In genomic region chr4:12265554-12265953, GRCh38 we compare ENCODE assay signal across 33 cellular contexts.
DNase-seq lines count a peak whose midpoint lies in the region; ATAC-seq, FAIRE-seq and TF ChIP-seq lines count a peak whose summit lies in the region.
"Had no signal": no experiment of that assay in that cellular context is flagged by ENCODE, and none has a peak within 500 bp of the region (broad histone marks: within the 10 kb centered on the region; RNA-seq: fewer than 3 reads in every experiment).

No MANE protein-coding gene starts in this region.

- H3K27ac ChIP-seq in HepG2 (ENCODE audit: extremely low read length, insufficient read depth, low read length) (no peak overlapping the region), right lobe of liver (no peak overlapping the region), K562 (ENCODE audit: extremely low read depth, low read depth, low read length) (no peak overlapping the region)
- H3K27ac ChIP-seq: 22Rv1; A549; BLaER1; BLaER1 treated with 17β-estradiol and CSF1 and Interleukin-3, amounts not matched to agents 10 nM and 100 nM; C4-2B had no signal

- TF ChIP-seq RAD21 in HepG2 (CRISPR knock-in tag; IDR thresholded peaks at IDR 0.05) (no peak), K562 (CRISPR knock-in tag; conservative IDR thresholded peaks at IDR 0.05 in 1 of 2, IDR thresholded peaks at IDR 0.05 in 1 of 2) (no peak)

- H3K4me2 ChIP-seq in HepG2 (ENCODE audit: low read depth, low read length): no peak overlapping the region
- H3K4me2 ChIP-seq in K562 (ENCODE audit: insufficient read depth, low read length): no peak overlapping the region
- H3K4me2 ChIP-seq: A549; BLaER1; BLaER1 treated with 17β-estradiol and CSF1 and Interleukin-3, amounts not matched to agents 10 nM and 100 nM had no signal

- no peak for ATAC-seq in Right ventricle myocardium inferior
- ATAC-seq in left ventricle myocardium superior: no peak
- no peak for ATAC-seq in HepG2
- no peak for ATAC-seq in right lobe of liver
- ATAC-seq in K562: no peak
- ATAC-seq: A549; CD8-positive, alpha-beta T cell had no signal

- peaks cover 41% of the 10 kb centered on the region for H3K9me3 ChIP-seq in HepG2 (ENCODE audit: low read length)
- no peaks in the 10 kb centered on the region for H3K9me3 ChIP-seq in right lobe of liver
- no peaks in the 10 kb centered on the region for H3K9me3 ChIP-seq in K562 (replicated peaks; ENCODE audit: control insufficient read depth, insufficient read depth, low read depth, low read length)
- H3K9me3 ChIP-seq: A549; BE2C; BLaER1; BLaER1 treated with 17β-estradiol and CSF1 and Interleukin-3, amounts not matched to agents 10 nM and 100 nM; Caco-2 had no signal

- in situ Hi-C loops in HepG2 (cut with HindIII; ENCODE audit: extremely low pct_ligation_motif_present, low pct_unique_long_range_greater_than_20kb) (no loop called here), K562 (cut with MboI) (no loop called here)

- TF ChIP-seq POLR2A in HepG2 (IDR thresholded peaks at IDR 0.05; ENCODE audit: insufficient read depth in 1 of 2, low read depth in 2 of 2, low read length in 2 of 2) (no peak), right lobe of liver (IDR thresholded peaks at IDR 0.05) (no peak), K562 (conservative IDR thresholded peaks at IDR 0.05) (no peak), GM12892 (IDR thresholded peaks at IDR 0.05; ENCODE audit: low read depth, low read length) (no peak)

- H3K79me2 ChIP-seq in HepG2 (ENCODE audit: insufficient read depth, low read length) (no peaks in the 10 kb centered on the region), K562 (ENCODE audit: control insufficient read depth, insufficient read depth, low read length) (no peaks in the 10 kb centered on the region)

- H3K36me3 ChIP-seq in HepG2 (replicated peaks in 1 of 2; ENCODE audit: control insufficient read depth in 1 of 2, insufficient read depth in 2 of 2, low read length in 2 of 2) (no peaks in the 10 kb centered on the region), right lobe of liver (no peaks in the 10 kb centered on the region), K562 (ENCODE audit: control insufficient read depth, insufficient read depth, low read length) (no peaks in the 10 kb centered on the region)
- H3K36me3 ChIP-seq: BE2C; BLaER1; BLaER1 treated with 17β-estradiol and CSF1 and Interleukin-3, amounts not matched to agents 10 nM and 100 nM had no signal

- intact Hi-C loops in Right ventricle myocardium inferior (cut with DNase I): no loop called here
- intact Hi-C loops in left ventricle myocardium superior (cut with micrococcal nuclease): no loop called here
- intact Hi-C loops in HepG2 (cut with micrococcal nuclease; ENCODE audit: unreplicated experiment): no loop called here
- intact Hi-C loops in right lobe of liver (cut with DNase I): no loop called here
- intact Hi-C loops in K562 (cut with micrococcal nuclease): no loop called here

- POLR2A ChIA-PET in HepG2 (lab: Yijun Ruan, JAX): no interaction called here
- POLR2A ChIA-PET in K562 (lab: Yijun Ruan, JAX): no interaction called here

- CTCF ChIA-PET in HepG2 (lab: Yijun Ruan, JAX; ENCODE audit: low intra/inter-chr PET ratio, low total read pairs): no interaction called here
- CTCF ChIA-PET in K562 (lab: Yijun Ruan, JAX; ENCODE audit: low intra/inter-chr PET ratio): no interaction called here

- TF ChIP-seq CTCF in HepG2 (CRISPR knock-in tag; IDR thresholded peaks at IDR 0.05): no peak
- TF ChIP-seq CTCF in right lobe of liver (IDR thresholded peaks at IDR 0.05): no peak
- TF ChIP-seq CTCF in K562 (IDR thresholded peaks at IDR 0.05 in 2 of 3, conservative IDR thresholded peaks at IDR 0.05 in 1 of 3; ENCODE audit: insufficient read depth in 2 of 3, low read depth in 1 of 3, low read length in 3 of 3): no peak

- no peaks in the 10 kb centered on the region for H3K4me1 ChIP-seq in HepG2 (ENCODE audit: insufficient read depth, low read length)
- no peaks in the 10 kb centered on the region for H3K4me1 ChIP-seq in right lobe of liver
- H3K4me1 ChIP-seq in K562 (replicated peaks in 1 of 2; ENCODE audit: control insufficient read depth in 2 of 2, insufficient read depth in 2 of 2, low read length in 2 of 2): no peaks in the 10 kb centered on the region
- H3K4me1 ChIP-seq: A549; BE2C; BLaER1; BLaER1 treated with 17β-estradiol and CSF1 and Interleukin-3, amounts not matched to agents 10 nM and 100 nM; Caco-2 had no signal

- DNase-seq in Right ventricle myocardium inferior (ENCODE audit: missing footprints) (peak; percentile 1), left ventricle myocardium superior (no peak), HepG2 (ENCODE audit: low spot score) (no peak), right lobe of liver (no peak), K562 (ENCODE audit: extremely low read depth in 1 of 4, low spot score in 3 of 4) (no peak), GM12892 (ENCODE audit: insufficient read length) (no peak)
- DNase-seq: 8988T; ACHN; AML-193; BE2C; C1 segment of cervical spinal cord; Caco-2; Calu3; CD4-positive, alpha-beta memory T cell; CD4-positive, alpha-beta T cell; CD4-positive, CD25-positive, alpha-beta regulatory T cell; CD8-positive, alpha-beta memory T cell; CD8-positive, alpha-beta T cell; COR-L47; DMS 273 treated with DMSO at 0.1 percent for 48 hours; DMS153; DMS53; DMS79; DMS79 treated with DMSO at 0.1 percent for 48 hours; DND-41; EL had no signal

- no TSS peak for BruUV-seq in HepG2 (replicated peaks; lab: Mats Ljungman, UMichigan)
- BruUV-seq in K562 (replicated peaks; lab: Mats Ljungman, UMichigan): no TSS peak

- no peak overlapping the region for H3K9ac ChIP-seq in HepG2 (ENCODE audit: insufficient read depth, low read depth, low read length)
- H3K9ac ChIP-seq in K562 (ENCODE audit: insufficient read depth in 1 of 2, low read depth in 2 of 2, low read length in 2 of 2): no peak overlapping the region
- H3K9ac ChIP-seq: BLaER1; BLaER1 treated with 17β-estradiol and CSF1 and Interleukin-3, amounts not matched to agents 10 nM and 100 nM had no signal

- no peaks in the 10 kb centered on the region for H3K9me1 ChIP-seq in K562 (ENCODE audit: control insufficient read depth, insufficient read depth, low read length)

- H2AFZ ChIP-seq in HepG2 (ENCODE audit: low read length) (no peak overlapping the region), K562 (ENCODE audit: low read depth, low read length) (no peak overlapping the region)

- H4K20me1 ChIP-seq in HepG2 (ENCODE audit: insufficient read depth, low read length): no peaks in the 10 kb centered on the region
- H4K20me1 ChIP-seq in K562 (replicated peaks; ENCODE audit: control insufficient read depth, insufficient read depth, low read length): no peaks in the 10 kb centered on the region
- H4K20me1 ChIP-seq: BLaER1; BLaER1 treated with 17β-estradiol and CSF1 and Interleukin-3, amounts not matched to agents 10 nM and 100 nM had no signal

- no peaks in the 10 kb centered on the region for H3K27me3 ChIP-seq in HepG2 (ENCODE audit: control insufficient read depth in 1 of 2, insufficient read depth in 2 of 2, low read length in 2 of 2)
- H3K27me3 ChIP-seq in right lobe of liver: no peaks in the 10 kb centered on the region
- no peaks in the 10 kb centered on the region for H3K27me3 ChIP-seq in K562 (ENCODE audit: control insufficient read depth in 2 of 2, insufficient read depth in 2 of 2, low read length in 2 of 2)
- H3K27me3 ChIP-seq: BE2C; BLaER1; BLaER1 treated with 17β-estradiol and CSF1 and Interleukin-3, amounts not matched to agents 10 nM and 100 nM had no signal

- H3K4me3 ChIP-seq in HepG2 (replicated peaks in 1 of 3; ENCODE audit: insufficient read depth in 1 of 3, low read depth in 2 of 3, low read length in 3 of 3): no peak overlapping the region
- H3K4me3 ChIP-seq in right lobe of liver: no peak overlapping the region
- no peak overlapping the region for H3K4me3 ChIP-seq in K562
- H3K4me3 ChIP-seq: A549; BLaER1; BLaER1 treated with 17β-estradiol and CSF1 and Interleukin-3, amounts not matched to agents 10 nM and 100 nM had no signal

- TF ChIP-seq EP300 in HepG2 (IDR thresholded peaks at IDR 0.05; ENCODE audit: low read depth in 2 of 2, low read length in 2 of 2) (no peak), HepG2 (CRISPR knock-in tag; IDR thresholded peaks at IDR 0.05; ENCODE audit: borderline replicate concordance) (no peak), K562 (IDR thresholded peaks at IDR 0.05; ENCODE audit: low read length) (no peak)

- FAIRE-seq in HepG2 (lab: Jason Lieb, UNC) (no peak), K562 (lab: Jason Lieb, UNC) (no peak), GM12892 (lab: Jason Lieb, UNC) (no peak)
- FAIRE-seq: A204.1, A549, D721Med had no signal

- WGBS in HepG2 (ENCODE audit: low lambda C conversion rate): 4% methylated on average over 2 of the region's 2 CpGs
- WGBS in right lobe of liver (ENCODE audit: insufficient coverage, low coverage, low lambda C conversion rate, missing lambda C conversion rate): 75% methylated on average over 2 of the region's 2 CpGs
- WGBS in K562 (ENCODE audit: insufficient coverage, low coverage, missing lambda C conversion rate): 0% methylated on average over 2 of the region's 2 CpGs

TF ChIP-seq in HepG2, 621 proteins besides CTCF, POLR2A, EP300 and RAD21 (continues in another document):
- TF ChIP-seq REPIN1 (CRISPR knock-in tag; IDR thresholded peaks at IDR 0.05; ENCODE audit: borderline replicate concordance, low read depth) (no peak), ZNF619 (CRISPR knock-in tag; IDR thresholded peaks at IDR 0.05) (no peak), ZNF333 (CRISPR knock-in tag; IDR thresholded peaks at IDR 0.05; ENCODE audit: borderline replicate concordance) (no peak), ZNF816 (CRISPR knock-in tag; IDR thresholded peaks at IDR 0.05; ENCODE audit: borderline replicate concordance) (no peak), ZFP62 (CRISPR knock-in tag; IDR thresholded peaks at IDR 0.05) (no peak), PCBP1 (IDR thresholded peaks at IDR 0.05; ENCODE audit: borderline replicate concordance, low read depth, low read length) (0 out of 2 replicates have a peak, but pooled peaks have one; percentile 30)

TF ChIP-seq in K562, 482 proteins besides CTCF, POLR2A, EP300 and RAD21:
- TF ChIP-seq BRD4 (IDR thresholded peaks at IDR 0.05) (no peak), HNRNPK (IDR thresholded peaks at IDR 0.05; ENCODE audit: low read depth, low read length, poor library complexity, severe bottlenecking) (peak; percentile 92), PCBP2 (IDR thresholded peaks at IDR 0.05; ENCODE audit: low read depth, low read length, poor library complexity, severe bottlenecking) (peak; percentile 44)
